7 cellular contexts compared by ENCODE assay signal in genomic region chrX:143517375-143517774, GRCh38. TPM values are rescaled to one million over a fixed set of nuclear protein-coding genes. Genes with fewer than 3 reads are reported as not detected.
"Had no signal": no experiment of that assay in that cellular context is flagged by ENCODE, and none has a peak within 500 bp of the region (broad histone marks: within the 10 kb centered on the region; RNA-seq: fewer than 3 reads in every experiment).

Gene SPANXN3 (minus strand): TSS chrX:143517475. CDS start chrX:143517391, 84 bp downstream.

RNA-seq across cellular contexts. Expression of gene SPANXN3, which starts in this region (rescaled TPM):
- total RNA-seq: GM23248, GM23338, H1, H4, H7, H9, HFFc6 had no signal
- polyA plus RNA-seq: GM23248, GM23338, H1 had no signal
